In the genomic region with DNA sequence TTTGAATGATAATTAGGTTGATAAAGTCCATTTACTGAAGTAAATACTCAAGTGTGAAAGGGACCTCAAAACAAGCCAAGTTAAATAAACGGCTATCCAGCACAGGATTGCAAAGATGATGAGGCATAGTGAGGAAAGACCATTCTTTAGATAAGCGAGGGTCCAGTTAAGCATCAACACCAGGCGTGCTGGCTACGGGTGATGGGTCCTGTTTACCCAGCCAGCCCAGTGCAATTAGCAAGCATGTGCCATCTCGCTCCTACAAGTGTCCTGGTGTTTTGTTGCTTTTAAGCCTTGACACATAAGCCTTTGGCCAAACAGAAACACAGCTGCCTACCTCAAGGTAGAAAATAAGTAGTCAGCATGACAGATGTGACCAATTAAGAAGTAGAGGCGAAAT, we compare ENCODE assay signal across 18 cellular contexts. TPM values are rescaled to one million over a fixed set of nuclear protein-coding genes. Genes with fewer than 3 reads are reported as not detected.
DNase-seq lines count a peak whose midpoint lies in the region; ATAC-seq and TF ChIP-seq lines count a peak whose summit lies in the region.
"Had no signal": no experiment of that assay in that cellular context is flagged by ENCODE, and none has a peak within 500 bp of the region (broad histone marks: within the 10 kb centered on the region; RNA-seq: fewer than 3 reads in every experiment).

No MANE protein-coding gene starts in this region.

- TF ChIP-seq CTCF in Caco-2 (IDR thresholded peaks at IDR 0.05; ENCODE audit: insufficient read depth in 1 of 2, low read depth in 1 of 2, low read length in 1 of 2, severe bottlenecking in 1 of 2, unreplicated experiment in 1 of 2) = no peak

- POLR2A ChIA-PET in Caco-2 (lab: Charles Lee) = no interaction called here

- H3K9me3 Mint-ChIP-seq in Caco-2 (ENCODE audit: unreplicated experiment) = no peaks in the 10 kb centered on the region
- H3K9me3 Mint-ChIP-seq: activated naive CD4-positive, alpha-beta T cell treated with anti-CD3 and anti-CD28 coated beads for 36 hours; stimulated activated naive CD8-positive, alpha-beta T cell treated with anti-CD3 and anti-CD28 coated beads, Interleukin-15, amount 100 ng/mL, for 72 hours; T-helper 1 cell treated with Interleukin-12 subunit alpha and Interleukin-12 subunit beta and Interleukin-4 antibody, amounts not matched to agents 30 μg/mL and 1 μg/mL, for 36 hours had no signal

- no peak overlapping the region for H3K4me3 ChIP-seq in Caco-2 (ENCODE audit: low read depth, low read length)
- H3K4me3 ChIP-seq in MG63 = no peak overlapping the region
- H3K4me3 ChIP-seq: Peyer's patch had no signal

- no peaks in the 10 kb centered on the region for H3K4me1 Mint-ChIP-seq in Caco-2 (ENCODE audit: low read depth, unreplicated experiment)
- H3K4me1 Mint-ChIP-seq: stimulated activated naive CD8-positive, alpha-beta T cell treated with anti-CD3 and anti-CD28 coated beads, Interleukin-15, amount 100 ng/mL, for 72 hours had no signal

- H3K9me3 ChIP-seq in Caco-2 (no peaks in the 10 kb centered on the region), MG63 (no peaks in the 10 kb centered on the region)
- H3K9me3 ChIP-seq: Peyer's patch had no signal

- no peaks in the 10 kb centered on the region for H3K36me3 ChIP-seq in Caco-2 (ENCODE audit: control insufficient read depth, insufficient read depth, low read length)
- H3K36me3 ChIP-seq in MG63 = no peaks in the 10 kb centered on the region
- H3K36me3 ChIP-seq: Peyer's patch had no signal

- peak; percentile 35 for DNase-seq in NCI-H2171 treated with DMSO at 0.1 percent for 48 hours (lab: John Stamatoyannopoulos, UW)
- no peak for DNase-seq in NCI-H2171 (lab: John Stamatoyannopoulos, UW)
- peak; percentile 29 for DNase-seq in NCI-H345 (lab: John Stamatoyannopoulos, UW)
- DNase-seq in amniotic epithelial cell (ENCODE audit: low read depth) = peak; percentile 64
- DNase-seq in left lobe of liver (ENCODE audit: low spot score) = no peak
- no peak for DNase-seq in Caco-2
- DNase-seq in MG63 = no peak
- DNase-seq: ACHN; activated CD8-positive, alpha-beta memory T cell treated with anti-CD3 and anti-CD28 coated beads, Interleukin-2, amount 50 U/mL, for 48 hours; activated naive CD4-positive, alpha-beta T cell treated with anti-CD3 and anti-CD28 coated beads for 36 hours; cerebellar nuclear complex; HCEC 1CT; kidney; Peyer's patch; small intestine; stimulated activated naive CD8-positive, alpha-beta T cell treated with anti-CD3 and anti-CD28 coated beads, Interleukin-15, amount 100 ng/mL, for 72 hours had no signal

- intact Hi-C loops in Caco-2 (cut with micrococcal nuclease; ENCODE audit: unreplicated experiment) = no loop called here

- H3K27me3 ChIP-seq in Caco-2 (replicated peaks; ENCODE audit: control insufficient read depth, insufficient read depth, low read length) (no peaks in the 10 kb centered on the region), MG63 (no peaks in the 10 kb centered on the region; the same call in 1 of the 2 replicates)
- H3K27me3 ChIP-seq: Peyer's patch had no signal

- no peaks in the 10 kb centered on the region for H3K27me3 Mint-ChIP-seq in Caco-2 (ENCODE audit: insufficient read depth, unreplicated experiment)

- no peak overlapping the region for H3K4me3 Mint-ChIP-seq in Caco-2 (ENCODE audit: unreplicated experiment)
- H3K4me3 Mint-ChIP-seq: activated naive CD4-positive, alpha-beta T cell treated with anti-CD3 and anti-CD28 coated beads for 36 hours; stimulated activated naive CD8-positive, alpha-beta T cell treated with anti-CD3 and anti-CD28 coated beads, Interleukin-15, amount 100 ng/mL, for 72 hours; T-helper 1 cell treated with Interleukin-12 subunit alpha and Interleukin-12 subunit beta and Interleukin-4 antibody, amounts not matched to agents 30 μg/mL and 1 μg/mL, for 36 hours had no signal

- peaks cover 9% of the 10 kb centered on the region; the same call in 1 of the 2 replicates for H3K4me1 ChIP-seq in Caco-2
- H3K4me1 ChIP-seq: Peyer's patch had no signal

- CTCF ChIA-PET in Caco-2 (lab: Charles Lee) = no interaction called here

- no peaks in the 10 kb centered on the region for H3K36me3 Mint-ChIP-seq in Caco-2 (ENCODE audit: insufficient read depth, unreplicated experiment)

- peak; percentile 48 for ATAC-seq in left lobe of liver
- no peak for ATAC-seq in HG03439 (IDR thresholded peaks at IDR 0.05; ENCODE audit: unreplicated experiment)
- ATAC-seq: stimulated activated naive CD8-positive, alpha-beta T cell treated with anti-CD3 and anti-CD28 coated beads, Interleukin-15, amount 100 ng/mL, for 72 hours had no signal

- H3K27ac Mint-ChIP-seq in Caco-2 (ENCODE audit: unreplicated experiment) = no peak overlapping the region
- H3K27ac Mint-ChIP-seq: activated naive CD4-positive, alpha-beta T cell treated with anti-CD3 and anti-CD28 coated beads for 36 hours; stimulated activated naive CD8-positive, alpha-beta T cell treated with anti-CD3 and anti-CD28 coated beads, Interleukin-15, amount 100 ng/mL, for 72 hours; T-helper 1 cell treated with Interleukin-12 subunit alpha and Interleukin-12 subunit beta and Interleukin-4 antibody, amounts not matched to agents 30 μg/mL and 1 μg/mL, for 36 hours had no signal

- no TSS peak for BruUV-seq in Caco-2 (replicated peaks; lab: Mats Ljungman, UMichigan)

RNA-seq across cellular contexts. Expression of a gene that starts 7.1 kb away (rescaled TPM):
- total RNA-seq in left lobe of liver (1.2 TPM), Caco-2 (2022) (39.5 and 55.2 TPM in 2 replicates)
- 0.03 and 0.07 TPM in 2 replicates for total RNA-seq in MG63 (2014; rRNA removed; shearing (Covaris generic); ENCODE audit: low replicate concordance)

Comparison
In these comparisons a context has a peak if more than half of its experiments do, and no peak if none do; other contexts are left out.
1. DNase-seq: peak in NCI-H2171 treated with DMSO at 0.1 percent for 48 hours (single experiment), NCI-H345 (single experiment) and amniotic epithelial cell (single experiment); none in NCI-H2171 (single experiment), left lobe of liver (single experiment), Caco-2 (0 of 2) and MG63 (single experiment).
2. RNA of a gene that starts 7.1 kb away (total RNA-seq): 39.5 to 55.2 TPM in Caco-2; 1.2 TPM in left lobe of liver (single experiment) and 0.03 to 0.07 TPM in MG63; every median in the first group is over 10 times any median in the second.